In genomic region chr20:33408716-33409654, GRCh38 we compare ENCODE assay signal across 14 cellular contexts. TPM values are rescaled to one million over a fixed set of nuclear protein-coding genes. Genes with fewer than 3 reads are reported as not detected.
DNase-seq lines count a peak whose midpoint lies in the region; ATAC-seq and TF ChIP-seq lines count a peak whose summit lies in the region.
"Had no signal": no experiment of that assay in that cellular context is flagged by ENCODE, and none has a peak within 500 bp of the region (broad histone marks: within the 10 kb centered on the region; RNA-seq: fewer than 3 reads in every experiment).

No MANE protein-coding gene starts in this region.

- H3K27me3 Mint-ChIP-seq in activated CD4-positive, alpha-beta memory T cell treated with anti-CD3 and anti-CD28 coated beads, Interleukin-2, amount 10 ng/mL, durations not matched to agents 7 days and 5 days: no peaks in the 10 kb centered on the region
- H3K27me3 Mint-ChIP-seq in activated CD4-positive, alpha-beta memory T cell treated with anti-CD3 and anti-CD28 coated beads for 36 hours: no peaks in the 10 kb centered on the region
- no peaks in the 10 kb centered on the region for H3K27me3 Mint-ChIP-seq in stimulated activated naive B cell treated with anti-CD40 and anti-IgM and Interleukin-4, amounts not matched to agents 10 μg/mL and 1 μg/mL and 100 μg/mL, for 72 hours
- H3K27me3 Mint-ChIP-seq: type B pancreatic cell had no signal

- H3K9me3 Mint-ChIP-seq in activated CD4-positive, alpha-beta memory T cell treated with anti-CD3 and anti-CD28 coated beads, Interleukin-2, amount 10 ng/mL, durations not matched to agents 7 days and 5 days: no peaks in the 10 kb centered on the region
- H3K9me3 Mint-ChIP-seq in activated CD4-positive, alpha-beta memory T cell treated with anti-CD3 and anti-CD28 coated beads for 36 hours: no peaks in the 10 kb centered on the region
- peaks cover 3 to 5% of the 10 kb centered on the region in 2 donors for H3K9me3 Mint-ChIP-seq in stimulated activated naive B cell treated with anti-CD40 and anti-IgM and Interleukin-4, amounts not matched to agents 10 μg/mL and 1 μg/mL and 100 μg/mL, for 72 hours
- H3K9me3 Mint-ChIP-seq: type B pancreatic cell had no signal

- no peak overlapping the region for H3K4me3 ChIP-seq in dorsolateral prefrontal cortex
- H3K4me3 ChIP-seq in body of pancreas: no peak overlapping the region
- H3K4me3 ChIP-seq: A549, esophagus squamous epithelium, PC-9 had no signal

- WGBS in body of pancreas, 2 donors: 63 to 89% methylated on average over 10 to 18 of the region's 18 CpGs

- H3K27ac Mint-ChIP-seq in activated CD4-positive, alpha-beta memory T cell treated with anti-CD3 and anti-CD28 coated beads, Interleukin-2, amount 10 ng/mL, durations not matched to agents 7 days and 5 days: peak overlapping the region; percentile 44
- H3K27ac Mint-ChIP-seq in activated CD4-positive, alpha-beta memory T cell treated with anti-CD3 and anti-CD28 coated beads for 36 hours: no peak overlapping the region
- peak overlapping the region; percentile 95 for H3K27ac Mint-ChIP-seq in stimulated activated naive B cell treated with anti-CD40 and anti-IgM and Interleukin-4, amounts not matched to agents 10 μg/mL and 1 μg/mL and 100 μg/mL, for 72 hours
- H3K27ac Mint-ChIP-seq: type B pancreatic cell had no signal

- no peak for TF ChIP-seq POLR2A in body of pancreas (IDR thresholded peaks at IDR 0.05)

- no peaks in the 10 kb centered on the region for H3K36me3 ChIP-seq in body of pancreas (replicated peaks in 1 of 2; ENCODE audit: insufficient read depth in 1 of 2, low read depth in 2 of 2)

- DNase-seq in activated CD4-positive, alpha-beta memory T cell treated with anti-CD3 and anti-CD28 coated beads, Interleukin-2, amount 10 ng/mL, durations not matched to agents 7 days and 5 days: no peak
- no peak for DNase-seq in activated CD4-positive, alpha-beta memory T cell treated with anti-CD3 and anti-CD28 coated beads for 36 hours
- peak; percentile 89 for DNase-seq in NAMALWA (ENCODE audit: low spot score)
- DNase-seq in dorsolateral prefrontal cortex: peak in 4 of 10 donors; percentile 35 to 63 (median 56)
- DNase-seq in stimulated activated naive B cell treated with anti-CD40 and anti-IgM and Interleukin-4, amounts not matched to agents 10 μg/mL and 1 μg/mL and 100 μg/mL, for 72 hours: peak; percentile 67
- no peak for DNase-seq in H4 (ENCODE audit: low spot score)
- DNase-seq in body of pancreas: no peak
- DNase-seq: activated CD4-positive, alpha-beta T cell treated with anti-CD3 and anti-CD28 coated beads, Interleukin-2, amount 50 U/mL, for 48 hours; activated naive CD4-positive, alpha-beta T cell treated with Interleukin-2 at 50 U/mL for 16 hours; esophagus squamous epithelium; PC-9 had no signal

- peaks cover 9% of the 10 kb centered on the region for H3K36me3 Mint-ChIP-seq in activated CD4-positive, alpha-beta memory T cell treated with anti-CD3 and anti-CD28 coated beads, Interleukin-2, amount 10 ng/mL, durations not matched to agents 7 days and 5 days (ENCODE audit: low read depth)
- peaks cover 2% of the 10 kb centered on the region for H3K36me3 Mint-ChIP-seq in activated CD4-positive, alpha-beta memory T cell treated with anti-CD3 and anti-CD28 coated beads for 36 hours
- peaks cover 17 to 41% of the 10 kb centered on the region in 2 donors for H3K36me3 Mint-ChIP-seq in stimulated activated naive B cell treated with anti-CD40 and anti-IgM and Interleukin-4, amounts not matched to agents 10 μg/mL and 1 μg/mL and 100 μg/mL, for 72 hours

- ATAC-seq in stimulated activated naive B cell treated with anti-CD40 and anti-IgM and Interleukin-4, amounts not matched to agents 10 μg/mL and 1 μg/mL and 100 μg/mL, for 72 hours (replicated peaks): peak; percentile 87 to 89
- ATAC-seq in GM21367 (IDR thresholded peaks at IDR 0.05; ENCODE audit: unreplicated experiment): no peak
- no peak for ATAC-seq in body of pancreas
- ATAC-seq: A549 had no signal

- TF ChIP-seq CTCF in dorsolateral prefrontal cortex (IDR thresholded peaks at IDR 0.05 in 54 of 56, conservative IDR thresholded peaks at IDR 0.05 in 2 of 56; ENCODE audit: low read depth in 1 of 56, partially characterized antibody in 56 of 56) (no peak), body of pancreas (IDR thresholded peaks at IDR 0.05) (no peak)

- H3K27me3 ChIP-seq in dorsolateral prefrontal cortex (no peaks in the 10 kb centered on the region), body of pancreas (no peaks in the 10 kb centered on the region)
- H3K27me3 ChIP-seq: esophagus squamous epithelium had no signal

- H3K4me1 Mint-ChIP-seq in activated CD4-positive, alpha-beta memory T cell treated with anti-CD3 and anti-CD28 coated beads, Interleukin-2, amount 10 ng/mL, durations not matched to agents 7 days and 5 days: peaks cover 22% of the 10 kb centered on the region
- H3K4me1 Mint-ChIP-seq in activated CD4-positive, alpha-beta memory T cell treated with anti-CD3 and anti-CD28 coated beads for 36 hours (ENCODE audit: low read depth): peaks cover 3% of the 10 kb centered on the region
- H3K4me1 Mint-ChIP-seq in stimulated activated naive B cell treated with anti-CD40 and anti-IgM and Interleukin-4, amounts not matched to agents 10 μg/mL and 1 μg/mL and 100 μg/mL, for 72 hours: peaks cover 27 to 51% of the 10 kb centered on the region in 2 donors

- intact Hi-C loops in activated CD4-positive, alpha-beta memory T cell treated with anti-CD3 and anti-CD28 coated beads for 36 hours (cut with micrococcal nuclease): no loop called here
- intact Hi-C loops in dorsolateral prefrontal cortex (cut with DNase I) (no loop called here), body of pancreas (cut with DNase I) (no loop called here)

- H3K27ac ChIP-seq in dorsolateral prefrontal cortex (peak overlapping the region in 51 of 59 donors; percentile 4 to 83 (median 66)), body of pancreas (no peak overlapping the region)
- H3K27ac ChIP-seq: A549, esophagus squamous epithelium, PC-9 had no signal

- no peak overlapping the region for H3K4me3 Mint-ChIP-seq in activated CD4-positive, alpha-beta memory T cell treated with anti-CD3 and anti-CD28 coated beads, Interleukin-2, amount 10 ng/mL, durations not matched to agents 7 days and 5 days
- H3K4me3 Mint-ChIP-seq in activated CD4-positive, alpha-beta memory T cell treated with anti-CD3 and anti-CD28 coated beads for 36 hours: no peak overlapping the region
- H3K4me3 Mint-ChIP-seq in stimulated activated naive B cell treated with anti-CD40 and anti-IgM and Interleukin-4, amounts not matched to agents 10 μg/mL and 1 μg/mL and 100 μg/mL, for 72 hours: peak overlapping the region; percentile 68 to 69
- H3K4me3 Mint-ChIP-seq: type B pancreatic cell had no signal

- CTCF ChIA-PET in activated CD4-positive, alpha-beta memory T cell treated with anti-CD3 and anti-CD28 coated beads, Interleukin-2, amount 10 ng/mL, durations not matched to agents 7 days and 5 days (lab: Charles Lee): interaction anchor here (0.5 kb wide), 1 partner anchor 1748 kb away, joined by 3 read pairs; no protein-coding TSS in a partner anchor
- CTCF ChIA-PET in activated CD4-positive, alpha-beta memory T cell treated with anti-CD3 and anti-CD28 coated beads for 36 hours (lab: Charles Lee): no interaction called here

- POLR2A ChIA-PET in activated CD4-positive, alpha-beta memory T cell treated with anti-CD3 and anti-CD28 coated beads, Interleukin-2, amount 10 ng/mL, durations not matched to agents 7 days and 5 days (lab: Charles Lee): no interaction called here
- POLR2A ChIA-PET in activated CD4-positive, alpha-beta memory T cell treated with anti-CD3 and anti-CD28 coated beads for 36 hours (lab: Charles Lee): no interaction called here

- H3K4me1 ChIP-seq in body of pancreas: no peaks in the 10 kb centered on the region
- H3K4me1 ChIP-seq: A549 had no signal

- no peaks in the 10 kb centered on the region for H3K9me3 ChIP-seq in body of pancreas
- H3K9me3 ChIP-seq: A549, esophagus squamous epithelium had no signal

RNA-seq across cellular contexts. Expression of gene CDK5RAP1, which starts 7.7 kb away (rescaled TPM):
- 10 to 100 TPM; 30.2 to 33.3 TPM for total RNA-seq in activated CD4-positive, alpha-beta memory T cell treated with anti-CD3 and anti-CD28 coated beads, Interleukin-2, amount 10 ng/mL, durations not matched to agents 7 days and 5 days
- 10 to 100 TPM; 39.6 to 40.3 TPM for total RNA-seq in activated CD4-positive, alpha-beta memory T cell treated with anti-CD3 and anti-CD28 coated beads for 36 hours
- total RNA-seq in dorsolateral prefrontal cortex: 10 to 100 TPM; 30.0 to 60.3 (median 42.9) TPM
- 25.5 and 29.4 TPM in 2 replicates for total RNA-seq in H4 (2014; rRNA removed; shearing (Covaris generic))
- total RNA-seq in body of pancreas: 10 to 100 TPM in 1 of 2 donors, 1 to 10 TPM in 1; 8.8 to 27.0 TPM

RNA-seq across cellular contexts. Expression of gene SNTA1, which starts 34.6 kb away (rescaled TPM):
- 1 to 10 TPM; 5.6 to 6.9 TPM for total RNA-seq in activated CD4-positive, alpha-beta memory T cell treated with anti-CD3 and anti-CD28 coated beads, Interleukin-2, amount 10 ng/mL, durations not matched to agents 7 days and 5 days
- 1 to 10 TPM; 5.6 to 5.7 TPM for total RNA-seq in activated CD4-positive, alpha-beta memory T cell treated with anti-CD3 and anti-CD28 coated beads for 36 hours
- 100 to 1,000 TPM in 12 of 120 experiments, 10 to 100 TPM in 108; 35.4 to 180 (median 77.4) TPM for total RNA-seq in dorsolateral prefrontal cortex
- total RNA-seq in H4 (2014; rRNA removed; shearing (Covaris generic)): 9.2 and 12.5 TPM in 2 replicates
- 10 to 100 TPM; 19.8 to 22.6 TPM for total RNA-seq in body of pancreas

Comparison
In these comparisons a context has a peak if more than half of its experiments do, and no peak if none do; other contexts are left out.
1. DNase-seq: peak in NAMALWA (single experiment) and stimulated activated naive B cell treated with anti-CD40 and anti-IgM and Interleukin-4, amounts not matched to agents 10 μg/mL and 1 μg/mL and 100 μg/mL, for 72 hours (single experiment); none in activated CD4-positive, alpha-beta memory T cell treated with anti-CD3 and anti-CD28 coated beads, Interleukin-2, amount 10 ng/mL, durations not matched to agents 7 days and 5 days (single experiment), activated CD4-positive, alpha-beta memory T cell treated with anti-CD3 and anti-CD28 coated beads for 36 hours (single experiment), H4 (single experiment) and body of pancreas (0 of 4).
2. H3K4me3 Mint-ChIP-seq: peak in stimulated activated naive B cell treated with anti-CD40 and anti-IgM and Interleukin-4, amounts not matched to agents 10 μg/mL and 1 μg/mL and 100 μg/mL, for 72 hours (2 of 2); none in activated CD4-positive, alpha-beta memory T cell treated with anti-CD3 and anti-CD28 coated beads, Interleukin-2, amount 10 ng/mL, durations not matched to agents 7 days and 5 days (single experiment) and activated CD4-positive, alpha-beta memory T cell treated with anti-CD3 and anti-CD28 coated beads for 36 hours (single experiment).
3. H3K27ac ChIP-seq: peak in dorsolateral prefrontal cortex (51 of 59); none in body of pancreas (0 of 4).
4. ATAC-seq: peak in stimulated activated naive B cell treated with anti-CD40 and anti-IgM and Interleukin-4, amounts not matched to agents 10 μg/mL and 1 μg/mL and 100 μg/mL, for 72 hours (2 of 2); none in GM21367 (single experiment) and body of pancreas (single experiment).